20 cellular contexts compared by ENCODE assay signal in genomic region chr1:84823991-84824390, GRCh38.
DNase-seq lines count a peak whose midpoint lies in the region; ATAC-seq, FAIRE-seq and TF ChIP-seq lines count a peak whose summit lies in the region.
"Had no signal": no experiment of that assay in that cellular context is flagged by ENCODE, and none has a peak within 500 bp of the region (broad histone marks: within the 10 kb centered on the region; RNA-seq: fewer than 3 reads in every experiment).

No MANE protein-coding gene starts in this region.

- peak; percentile 18 for ATAC-seq in left ventricle myocardium superior
- no peak for ATAC-seq in GM18520 (IDR thresholded peaks at IDR 0.05; ENCODE audit: unreplicated experiment)
- no peak for ATAC-seq in lower lobe of right lung
- ATAC-seq: A549, GM12878, GM23338, HCT116, HepG2 had no signal

- H3K27ac ChIP-seq in lower lobe of right lung = no peak overlapping the region
- H3K27ac ChIP-seq: A549, C4-2B had no signal

- no peak for TF ChIP-seq CTCF in lower lobe of right lung (IDR thresholded peaks at IDR 0.05)

- DNase-seq in left ventricle myocardium superior (no peak), cardiac septum (ENCODE audit: low spot score) (no peak), GM12891 (ENCODE audit: insufficient read length, low spot score) (no peak), cerebellum (ENCODE audit: low spot score) (peak; percentile 64), lower lobe of right lung (no peak)
- DNase-seq: AML-193; Caco-2; CD4-positive, alpha-beta T cell; DMS79 treated with DMSO at 0.1 percent for 48 hours; H7; HFFc6; KBM-7 had no signal

- no peak for TF ChIP-seq POLR2A in GM12891 (IDR thresholded peaks at IDR 0.05; ENCODE audit: low read depth, low read length)

- no peaks in the 10 kb centered on the region for H3K36me3 ChIP-seq in lower lobe of right lung

- intact Hi-C loops in left ventricle myocardium superior (cut with micrococcal nuclease) (no loop called here), cardiac septum (cut with DNase I) (no loop called here), lower lobe of right lung (cut with DNase I) (no loop called here)

- no peak overlapping the region for H3K4me3 ChIP-seq in lower lobe of right lung
- H3K4me3 ChIP-seq: A549, GM12878, GM23338 had no signal

- no peaks in the 10 kb centered on the region for H3K4me1 ChIP-seq in lower lobe of right lung
- H3K4me1 ChIP-seq: A549, Caco-2 had no signal

- FAIRE-seq in GM12891 (lab: Jason Lieb, UNC) = peak; percentile 35
- FAIRE-seq: A549, D721Med, GM12878, HepG2 had no signal

- H3K9me3 ChIP-seq in lower lobe of right lung = no peaks in the 10 kb centered on the region
- H3K9me3 ChIP-seq: A549, Caco-2 had no signal

- no peaks in the 10 kb centered on the region for H3K27me3 ChIP-seq in lower lobe of right lung (ENCODE audit: low read depth)

TF ChIP-seq in GM12891, 5 proteins besides CTCF, POLR2A, EP300 and RAD21:
- no peak for TF ChIP-seq TAF1 (IDR thresholded peaks at IDR 0.05; ENCODE audit: low read depth, low read length)
- TF ChIP-seq PAX5 (IDR thresholded peaks at IDR 0.05; ENCODE audit: insufficient read depth, low read length, severe bottlenecking) = no peak
- no peak for TF ChIP-seq SPI1 (IDR thresholded peaks at IDR 0.05; ENCODE audit: low read depth, low read length)
- no peak for TF ChIP-seq POLR2AphosphoS5 (IDR thresholded peaks at IDR 0.05; ENCODE audit: low read depth, low read length)
- TF ChIP-seq POU2F2 (IDR thresholded peaks at IDR 0.05; ENCODE audit: low read depth, low read length) = no peak
